Comparison of ENCODE assay signal across 18 cellular contexts in genomic region chr4:174657472-174657871, GRCh38.
"Had no signal": no experiment of that assay in that cellular context is flagged by ENCODE, and none has a peak within 500 bp of the region (broad histone marks: within the 10 kb centered on the region; RNA-seq: fewer than 3 reads in every experiment).

No MANE protein-coding gene starts in this region.

- H3K4me1 Mint-ChIP-seq: memory B cell, nephron, neural progenitor cell had no signal

- H3K9me3 Mint-ChIP-seq: memory B cell, nephron, type B pancreatic cell had no signal

- DNase-seq: cortex of kidney; effector memory CD8-positive, alpha-beta T cell; head of caudate nucleus; left ventricle myocardium superior; right lobe of liver; small intestine; stimulated activated CD4-positive, alpha-beta T cell treated with anti-CD3 and anti-CD28 coated beads, Interleukin-12 subunit alpha, Interleukin-12 subunit beta, amount 100 ng/mL, for 4 hours; stimulated activated CD4-positive, alpha-beta T cell treated with anti-CD3 and anti-CD28 coated beads, Interleukin-1b, Interleukin-23, amount 100 ng/mL, for 48 hours; stimulated activated CD4-positive, alpha-beta T cell treated with anti-CD3 and anti-CD28 coated beads, Interleukin-4, amount 100 ng/mL, for 1 hour; stimulated activated CD8-positive, alpha-beta memory T cell treated with anti-CD3 and anti-CD28 coated beads, Interleukin-4, amount 100 ng/mL, for 48 hours; stimulated activated naive CD4-positive, alpha-beta T cell treated with Interleukin-2 at 50 U/mL for 16 hours; stomach; thyroid gland had no signal

- H3K27ac Mint-ChIP-seq: effector memory CD8-positive, alpha-beta T cell; memory B cell; nephron; neural progenitor cell; progenitor cell of endocrine pancreas; type B pancreatic cell had no signal

- H3K36me3 Mint-ChIP-seq: memory B cell, neural progenitor cell, type B pancreatic cell had no signal

- ATAC-seq: effector memory CD8-positive, alpha-beta T cell; left ventricle myocardium superior; right lobe of liver had no signal

- H3K27me3 Mint-ChIP-seq: effector memory CD8-positive, alpha-beta T cell; memory B cell; progenitor cell of endocrine pancreas; type B pancreatic cell had no signal

- H3K4me3 Mint-ChIP-seq: effector memory CD8-positive, alpha-beta T cell; memory B cell; nephron; neural progenitor cell; type B pancreatic cell had no signal
